Comparison of ENCODE assay signal across 8 cellular contexts in genomic region chr7:13282377-13282980, GRCh38.
A peak's percentile ranks its signal among the peaks of the same experiment; 100 is the strongest.
DNase-seq lines count a peak whose midpoint lies in the region; ATAC-seq and TF ChIP-seq lines count a peak whose summit lies in the region.

No MANE protein-coding gene starts in this region.

- H3K4me3 ChIP-seq in SU-DHL-6 (ENCODE audit: insufficient read depth, low read length, poor library complexity, severe bottlenecking): no peak overlapping the region

- H3K36me3 Mint-ChIP-seq in activated CD4-positive, alpha-beta T cell treated with anti-CD3 and anti-CD28 coated beads, Interleukin-2, amount 10 ng/mL, durations not matched to agents 24 days and 14 days (ENCODE audit: low read depth): no peaks in the 10 kb centered on the region

- no peaks in the 10 kb centered on the region for H3K9me3 Mint-ChIP-seq in activated CD4-positive, alpha-beta T cell treated with anti-CD3 and anti-CD28 coated beads, Interleukin-2, amount 10 ng/mL, durations not matched to agents 24 days and 14 days

- DNase-seq in Ammon's horn (ENCODE audit: low spot score) (peak; percentile 33), KG1 (lab: John Stamatoyannopoulos, UW) (peak; percentile 22), iris pigment epithelial cell (ENCODE audit: low read depth) (peak; percentile 59), HK-2 (ENCODE audit: unreplicated experiment) (no peak), posterior vena cava (ENCODE audit: low spot score) (no peak)
- DNase-seq in activated CD4-positive, alpha-beta T cell treated with anti-CD3 and anti-CD28 coated beads, Interleukin-2, amount 10 ng/mL, durations not matched to agents 24 days and 14 days: no peak

- no peak overlapping the region for H3K27ac Mint-ChIP-seq in activated CD4-positive, alpha-beta T cell treated with anti-CD3 and anti-CD28 coated beads, Interleukin-2, amount 10 ng/mL, durations not matched to agents 24 days and 14 days

- intact Hi-C loops in activated CD4-positive, alpha-beta T cell treated with anti-CD3 and anti-CD28 coated beads, Interleukin-2, amount 10 ng/mL, durations not matched to agents 24 days and 14 days (cut with micrococcal nuclease): no loop called here
- intact Hi-C loops in posterior vena cava (cut with DNase I): no loop called here

- no peaks in the 10 kb centered on the region for H3K4me1 Mint-ChIP-seq in activated CD4-positive, alpha-beta T cell treated with anti-CD3 and anti-CD28 coated beads, Interleukin-2, amount 10 ng/mL, durations not matched to agents 24 days and 14 days

- H3K79me2 ChIP-seq in SU-DHL-6 (ENCODE audit: insufficient read depth, low read length): no peaks in the 10 kb centered on the region

- H3K27me3 ChIP-seq in SU-DHL-6 (ENCODE audit: low read length): no peaks in the 10 kb centered on the region

- no peak overlapping the region for H3K9ac ChIP-seq in SU-DHL-6 (ENCODE audit: low read length)

- H3K27me3 Mint-ChIP-seq in activated CD4-positive, alpha-beta T cell treated with anti-CD3 and anti-CD28 coated beads, Interleukin-2, amount 10 ng/mL, durations not matched to agents 24 days and 14 days: no peaks in the 10 kb centered on the region

- H3K4me2 ChIP-seq in SU-DHL-6 (ENCODE audit: low read depth, low read length, poor library complexity, severe bottlenecking): no peak overlapping the region

- H3K36me3 ChIP-seq in SU-DHL-6 (ENCODE audit: low read length): no peaks in the 10 kb centered on the region

- TF ChIP-seq CTCF in SU-DHL-6 (IDR thresholded peaks at IDR 0.05; ENCODE audit: insufficient read depth, low read length, poor library complexity, severe bottlenecking): peak; percentile 48

- H3K27ac ChIP-seq in SU-DHL-6 (ENCODE audit: low read depth, low read length): no peak overlapping the region

- H3K9me2 ChIP-seq in SU-DHL-6 (replicated peaks; ENCODE audit: insufficient read depth, low read length): no peaks in the 10 kb centered on the region

- H3F3A ChIP-seq in SU-DHL-6 (ENCODE audit: insufficient read depth): no peaks in the 10 kb centered on the region

- H3K9me3 ChIP-seq in SU-DHL-6 (ENCODE audit: insufficient read depth, low read length): 0 out of 2 replicates have a peak, but pooled peaks cover 4% of the 10 kb centered on the region

- no peaks in the 10 kb centered on the region for H4K20me1 ChIP-seq in SU-DHL-6 (ENCODE audit: low read depth, low read length)

- no peak overlapping the region for H3K4me3 Mint-ChIP-seq in activated CD4-positive, alpha-beta T cell treated with anti-CD3 and anti-CD28 coated beads, Interleukin-2, amount 10 ng/mL, durations not matched to agents 24 days and 14 days

- peak overlapping the region; percentile 32 for H2AFZ ChIP-seq in SU-DHL-6 (ENCODE audit: low read depth, low read length, severe bottlenecking)

- ATAC-seq in HG02973 (IDR thresholded peaks at IDR 0.05; ENCODE audit: unreplicated experiment): no peak

Comparison
In these comparisons a context has a peak if more than half of its experiments do, and no peak if none do; other contexts are left out.
1. DNase-seq: peak in Ammon's horn (single experiment), KG1 (single experiment) and iris pigment epithelial cell (single experiment); none in activated CD4-positive, alpha-beta T cell treated with anti-CD3 and anti-CD28 coated beads, Interleukin-2, amount 10 ng/mL, durations not matched to agents 24 days and 14 days (single experiment), HK-2 (single experiment) and posterior vena cava (single experiment).